9 cellular contexts compared by ENCODE assay signal in the genomic region with DNA sequence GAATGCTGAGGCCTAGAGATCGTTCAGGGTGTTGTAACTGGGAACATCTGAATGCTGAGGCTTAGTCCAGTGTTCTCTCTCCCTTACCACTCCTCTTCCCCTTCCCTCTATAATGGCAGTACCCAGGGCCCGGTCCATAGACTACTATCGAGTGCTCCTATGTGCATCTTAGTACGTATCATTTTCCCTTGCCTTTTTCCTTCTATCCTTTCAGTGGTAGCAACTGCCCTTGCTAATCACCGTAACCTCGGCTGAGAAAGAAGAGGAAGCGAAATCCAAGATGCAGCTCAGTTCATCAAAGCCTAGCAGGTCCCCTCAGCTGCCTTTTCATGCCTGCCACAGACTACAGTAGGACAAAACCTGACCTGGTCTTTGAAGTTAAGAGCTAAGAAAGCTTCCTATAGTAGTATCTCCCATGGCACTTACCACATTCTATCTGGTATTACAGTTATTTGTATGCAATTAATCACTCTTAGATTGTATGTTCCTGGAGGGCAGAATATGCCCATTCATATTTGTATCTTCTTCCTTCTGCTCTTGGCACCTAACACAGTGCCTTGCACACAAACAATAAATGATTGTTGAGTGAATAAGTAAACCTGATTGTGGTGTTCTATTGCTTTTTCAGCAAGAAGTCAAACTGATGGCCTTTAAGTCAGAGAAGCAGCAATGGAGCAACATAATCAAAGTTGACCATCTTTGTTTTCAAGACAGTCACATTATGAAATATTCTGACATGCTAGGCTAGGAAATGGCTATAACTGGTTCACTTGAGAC. TPM values are rescaled to one million over a fixed set of nuclear protein-coding genes. Genes with fewer than 3 reads are reported as not detected.
DNase-seq lines count a peak whose midpoint lies in the region; ATAC-seq and TF ChIP-seq lines count a peak whose summit lies in the region.
"Had no signal": no experiment of that assay in that cellular context is flagged by ENCODE, and none has a peak within 500 bp of the region (broad histone marks: within the 10 kb centered on the region; RNA-seq: fewer than 3 reads in every experiment).

No MANE protein-coding gene starts in this region.

- H3K27me3 Mint-ChIP-seq in activated naive CD4-positive, alpha-beta T cell treated with anti-CD3 and anti-CD28 coated beads, Interleukin-2, amount 50 U/mL, for 24 hours, result no peaks in the 10 kb centered on the region
- H3K27me3 Mint-ChIP-seq in activated CD8-positive, alpha-beta T cell treated with anti-CD3 and anti-CD28 coated beads, Interleukin-2, amount 10 ng/mL, durations not matched to agents 7 days and 5 days (ENCODE audit: low read depth), result no peaks in the 10 kb centered on the region

- H3K4me3 Mint-ChIP-seq in activated naive CD4-positive, alpha-beta T cell treated with anti-CD3 and anti-CD28 coated beads, Interleukin-2, amount 50 U/mL, for 24 hours, result peak overlapping the region; percentile 78
- no peak overlapping the region for H3K4me3 Mint-ChIP-seq in activated CD8-positive, alpha-beta T cell treated with anti-CD3 and anti-CD28 coated beads, Interleukin-2, amount 10 ng/mL, durations not matched to agents 7 days and 5 days

- TF ChIP-seq EP300 in upper lobe of left lung (IDR thresholded peaks at IDR 0.05), result no peak

- H3K9me3 ChIP-seq in upper lobe of left lung (no peaks in the 10 kb centered on the region), PC-9 (ENCODE audit: insufficient read depth, low read depth) (no peaks in the 10 kb centered on the region)

- ATAC-seq in HG02973 (IDR thresholded peaks at IDR 0.05; ENCODE audit: unreplicated experiment), result peak; percentile 52
- ATAC-seq in activated CD8-positive, alpha-beta T cell treated with anti-CD3 and anti-CD28 coated beads, Interleukin-2, amount 10 ng/mL, durations not matched to agents 7 days and 5 days, result no peak
- ATAC-seq in upper lobe of left lung (ENCODE audit: low FRiP score in 2 of 2), result peak in 1 of 2 donors; percentile 58

- no peak for TF ChIP-seq POLR2A in upper lobe of left lung (IDR thresholded peaks at IDR 0.05)

- H3K36me3 Mint-ChIP-seq in activated naive CD4-positive, alpha-beta T cell treated with anti-CD3 and anti-CD28 coated beads, Interleukin-2, amount 50 U/mL, for 24 hours, result peaks cover 23% of the 10 kb centered on the region
- peaks cover 80% of the 10 kb centered on the region for H3K36me3 Mint-ChIP-seq in activated CD8-positive, alpha-beta T cell treated with anti-CD3 and anti-CD28 coated beads, Interleukin-2, amount 10 ng/mL, durations not matched to agents 7 days and 5 days (ENCODE audit: low read depth)

- no peaks in the 10 kb centered on the region for H3K79me2 ChIP-seq in PC-9 (ENCODE audit: low read depth)

- no TSS peak for BruUV-seq in PC-9 (replicated peaks; lab: Mats Ljungman, UMichigan)

- H3K27ac Mint-ChIP-seq in activated naive CD4-positive, alpha-beta T cell treated with anti-CD3 and anti-CD28 coated beads, Interleukin-2, amount 50 U/mL, for 24 hours, result peak overlapping the region; percentile 67
- H3K27ac Mint-ChIP-seq in activated CD8-positive, alpha-beta T cell treated with anti-CD3 and anti-CD28 coated beads, Interleukin-2, amount 10 ng/mL, durations not matched to agents 7 days and 5 days, result peak overlapping the region; percentile 87

- H3F3A ChIP-seq in PC-9 (ENCODE audit: insufficient read depth, low read depth), result peaks cover 47% of the 10 kb centered on the region

- CTCF ChIA-PET in activated CD8-positive, alpha-beta T cell treated with anti-CD3 and anti-CD28 coated beads, Interleukin-2, amount 10 ng/mL, durations not matched to agents 7 days and 5 days (lab: Charles Lee), result interaction anchor here (0.7 to 4.0 kb wide), 7 partner anchors 14 to 263 kb away, joined by 3 to 13 read pairs (median 3); no protein-coding TSS in a partner anchor
- CTCF ChIA-PET in PC-9 (lab: Charles Lee), result no interaction called here

- H2AFZ ChIP-seq in PC-9, result no peak overlapping the region

- intact Hi-C loops in PC-9 (cut with micrococcal nuclease; ENCODE audit: unreplicated experiment), result no loop called here

- H3K4me1 ChIP-seq in upper lobe of left lung (peaks cover 0 to 11% (median 2%) of the 10 kb centered on the region in 4 donors), PC-9 (replicated peaks; ENCODE audit: insufficient read depth) (peaks cover 18% of the 10 kb centered on the region)

- H3K27ac ChIP-seq in upper lobe of left lung, result peak overlapping the region in 3 of 4 donors; percentile 4 to 51 (median 45)
- no peak overlapping the region for H3K27ac ChIP-seq in PC-9

- H3K27me3 ChIP-seq in upper lobe of left lung (no peaks in the 10 kb centered on the region), PC-9 (ENCODE audit: insufficient read depth, low read depth) (no peaks in the 10 kb centered on the region)

- no peaks in the 10 kb centered on the region for H3K9me3 Mint-ChIP-seq in activated naive CD4-positive, alpha-beta T cell treated with anti-CD3 and anti-CD28 coated beads, Interleukin-2, amount 50 U/mL, for 24 hours
- H3K9me3 Mint-ChIP-seq in activated CD8-positive, alpha-beta T cell treated with anti-CD3 and anti-CD28 coated beads, Interleukin-2, amount 10 ng/mL, durations not matched to agents 7 days and 5 days (ENCODE audit: insufficient read depth), result no peaks in the 10 kb centered on the region

- POLR2A ChIA-PET in activated CD8-positive, alpha-beta T cell treated with anti-CD3 and anti-CD28 coated beads, Interleukin-2, amount 10 ng/mL, durations not matched to agents 7 days and 5 days (lab: Charles Lee), result interaction anchor here (1.8 kb wide), 1 partner anchor 21 kb away, joined by 7 read pairs; no protein-coding TSS in a partner anchor
- POLR2A ChIA-PET in PC-9 (lab: Charles Lee; ENCODE audit: unreplicated experiment), result interaction anchor here (0.6 kb wide), 1 partner anchor 22 kb away, joined by 4 read pairs; no protein-coding TSS in a partner anchor

- 69 to 84% methylated on average over 7 of the region's 7 CpGs for WGBS in upper lobe of left lung, 2 donors

- H4K20me1 ChIP-seq in PC-9 (ENCODE audit: insufficient read depth), result no peaks in the 10 kb centered on the region; the same call in 1 of the 2 replicates

- H3K4me3 ChIP-seq in upper lobe of left lung, result no peak overlapping the region
- H3K4me3 ChIP-seq in PC-9, result no peak overlapping the region

- H3K36me3 ChIP-seq in upper lobe of left lung (peaks cover 12 to 64% (median 27%) of the 10 kb centered on the region in 4 donors), PC-9 (ENCODE audit: low read depth) (peaks cover 14% of the 10 kb centered on the region; the same call in 1 of the 2 replicates)

- no peak for DNase-seq in activated naive CD4-positive, alpha-beta T cell treated with Interleukin-2 at 50 U/mL for 16 hours
- no peak for DNase-seq in activated CD8-positive, alpha-beta T cell treated with anti-CD3 and anti-CD28 coated beads, Interleukin-2, amount 10 ng/mL, durations not matched to agents 7 days and 5 days
- DNase-seq in upper lobe of left lung (no peak), PC-9 (no peak), NCI-H2227 (lab: John Stamatoyannopoulos, UW; ENCODE audit: unreplicated experiment) (no peak), T1000 (lab: John Stamatoyannopoulos, UW) (no peak)
- DNase-seq: NCI-H2227 treated with DMSO at 0.1 percent for 48 hours had no signal

- TF ChIP-seq CTCF in upper lobe of left lung (IDR thresholded peaks at IDR 0.05) (no peak), PC-9 (conservative IDR thresholded peaks at IDR 0.05) (no peak)

- H3K4me1 Mint-ChIP-seq in activated naive CD4-positive, alpha-beta T cell treated with anti-CD3 and anti-CD28 coated beads, Interleukin-2, amount 50 U/mL, for 24 hours, result peaks cover 93% of the 10 kb centered on the region
- H3K4me1 Mint-ChIP-seq in activated CD8-positive, alpha-beta T cell treated with anti-CD3 and anti-CD28 coated beads, Interleukin-2, amount 10 ng/mL, durations not matched to agents 7 days and 5 days (ENCODE audit: low read depth), result peaks cover 88% of the 10 kb centered on the region

- H3K9me2 ChIP-seq in PC-9 (ENCODE audit: insufficient read depth), result no peaks in the 10 kb centered on the region

- H3K4me2 ChIP-seq in PC-9, result no peak overlapping the region

RNA-seq across cellular contexts. Expression of gene CNIH4, which starts 22.4 kb away (rescaled TPM):
- total RNA-seq in activated CD8-positive, alpha-beta T cell treated with anti-CD3 and anti-CD28 coated beads, Interleukin-2, amount 10 ng/mL, durations not matched to agents 7 days and 5 days, result 10 to 100 TPM; 41.3 to 43.7 TPM
- total RNA-seq in upper lobe of left lung (10 to 100 TPM; 19.2 to 86.6 (median 38.5) TPM), PC-9 (2021) (86.2 and 93.8 TPM in 2 replicates)

RNA-seq across cellular contexts. Expression of gene NVL, which starts 49.1 kb away (rescaled TPM):
- total RNA-seq in activated CD8-positive, alpha-beta T cell treated with anti-CD3 and anti-CD28 coated beads, Interleukin-2, amount 10 ng/mL, durations not matched to agents 7 days and 5 days, result 10 to 100 TPM; 48.5 to 56.2 TPM
- 10 to 100 TPM; 20.2 to 56.6 (median 34.1) TPM for total RNA-seq in upper lobe of left lung
- 27.3 and 36.1 TPM in 2 replicates for total RNA-seq in PC-9 (2021)

RNA-seq across cellular contexts. Expression of gene WDR26, which starts 55.6 kb away (rescaled TPM):
- total RNA-seq in activated CD8-positive, alpha-beta T cell treated with anti-CD3 and anti-CD28 coated beads, Interleukin-2, amount 10 ng/mL, durations not matched to agents 7 days and 5 days, result 10 to 100 TPM; 63.8 to 66.2 TPM
- total RNA-seq in upper lobe of left lung, result 100 to 1,000 TPM in 3 of 6 donors, 10 to 100 TPM in 3; 75.8 to 145 (median 91.2) TPM
- total RNA-seq in PC-9 (2021), result 76.0 and 88.9 TPM in 2 replicates
